ENCODE assay signal across 1 cellular context in the genomic region with DNA sequence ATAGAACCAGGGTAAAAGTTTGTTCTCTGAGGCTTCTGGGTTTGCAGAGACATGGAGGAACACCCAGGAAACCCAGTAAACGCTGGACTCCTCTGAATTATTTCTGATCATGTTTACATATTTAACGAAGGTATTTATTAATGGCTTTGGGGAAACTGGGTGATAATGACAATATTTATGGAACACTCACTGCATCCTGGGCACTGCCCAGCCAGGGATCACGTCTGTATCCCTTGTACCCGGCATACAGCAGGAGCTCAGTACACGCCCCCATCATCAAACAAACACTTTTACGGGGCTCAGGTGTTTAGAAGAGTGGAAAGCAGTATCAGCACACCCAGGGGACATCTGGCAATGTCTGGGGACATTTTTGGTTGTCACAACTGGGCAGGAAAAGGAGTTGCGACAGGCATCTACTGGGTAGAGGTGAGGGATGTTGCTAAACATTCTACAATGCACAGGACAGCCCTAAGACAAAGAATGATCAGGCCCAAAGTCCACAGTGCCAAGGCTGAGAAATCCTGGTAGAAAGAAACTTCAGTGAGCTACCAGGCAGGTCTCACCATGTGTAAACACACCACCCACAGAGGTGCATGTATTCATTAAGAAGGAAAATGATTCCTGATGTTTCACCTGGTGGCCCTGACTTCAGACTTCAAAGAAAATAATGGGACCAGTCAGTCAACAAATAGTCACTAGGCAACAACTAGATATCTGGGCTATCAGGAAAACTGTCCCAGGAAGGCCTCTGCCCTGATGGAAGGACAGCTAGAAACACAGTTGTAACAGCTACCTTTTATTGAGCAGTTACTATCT.
TF ChIP-seq lines count a peak whose summit lies in the region.

No MANE protein-coding gene starts in this region.

TF ChIP-seq in HepG2, 621 proteins besides CTCF, POLR2A, EP300 and RAD21 (continued from another document and continues in another):
- TF ChIP-seq, protein P1, sequence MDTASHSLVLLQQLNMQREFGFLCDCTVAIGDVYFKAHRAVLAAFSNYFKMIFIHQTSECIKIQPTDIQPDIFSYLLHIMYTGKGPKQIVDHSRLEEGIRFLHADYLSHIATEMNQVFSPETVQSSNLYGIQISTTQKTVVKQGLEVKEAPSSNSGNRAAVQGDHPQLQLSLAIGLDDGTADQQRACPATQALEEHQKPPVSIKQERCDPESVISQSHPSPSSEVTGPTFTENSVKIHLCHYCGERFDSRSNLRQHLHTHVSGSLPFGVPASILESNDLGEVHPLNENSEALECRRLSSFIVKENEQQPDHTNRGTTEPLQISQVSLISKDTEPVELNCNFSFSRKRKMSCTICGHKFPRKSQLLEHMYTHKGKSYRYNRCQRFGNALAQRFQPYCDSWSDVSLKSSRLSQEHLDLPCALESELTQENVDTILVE (CRISPR knock-in tag; IDR thresholded peaks at IDR 0.05) = peak; percentile 45; the same call in 1 of the 2 replicates
- TF ChIP-seq, protein P2, sequence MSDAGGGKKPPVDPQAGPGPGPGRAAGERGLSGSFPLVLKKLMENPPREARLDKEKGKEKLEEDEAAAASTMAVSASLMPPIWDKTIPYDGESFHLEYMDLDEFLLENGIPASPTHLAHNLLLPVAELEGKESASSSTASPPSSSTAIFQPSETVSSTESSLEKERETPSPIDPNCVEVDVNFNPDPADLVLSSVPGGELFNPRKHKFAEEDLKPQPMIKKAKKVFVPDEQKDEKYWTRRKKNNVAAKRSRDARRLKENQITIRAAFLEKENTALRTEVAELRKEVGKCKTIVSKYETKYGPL (CRISPR knock-in tag; IDR thresholded peaks at IDR 0.05) = no peak
- TF ChIP-seq ZNF383 (CRISPR knock-in tag; IDR thresholded peaks at IDR 0.05; ENCODE audit: borderline replicate concordance) (no peak), NFE2L2 (IDR thresholded peaks at IDR 0.05; ENCODE audit: low read length) (no peak), SMYD3 (CRISPR knock-in tag; IDR thresholded peaks at IDR 0.05) (no peak), RFX3 (CRISPR knock-in tag; IDR thresholded peaks at IDR 0.05) (peak; percentile 86), TSC22D2 (CRISPR knock-in tag; IDR thresholded peaks at IDR 0.05; ENCODE audit: borderline replicate concordance) (no peak), FLYWCH1 (CRISPR knock-in tag; IDR thresholded peaks at IDR 0.05) (no peak), ZNF350 (CRISPR knock-in tag; IDR thresholded peaks at IDR 0.05; ENCODE audit: borderline replicate concordance, low read depth) (peak; percentile 76; the same call in 1 of the 2 replicates), ZNF768 (CRISPR knock-in tag; IDR thresholded peaks at IDR 0.05) (no peak), ZNF333 (CRISPR knock-in tag; IDR thresholded peaks at IDR 0.05; ENCODE audit: borderline replicate concordance) (no peak), YY1 (IDR thresholded peaks at IDR 0.05; ENCODE audit: insufficient read depth, insufficient replicate concordance, low read depth, low read length) (no peak), ZEB1 (IDR thresholded peaks at IDR 0.05; ENCODE audit: insufficient replicate concordance, low read depth) (peak; percentile 92), TOE1 (CRISPR knock-in tag; IDR thresholded peaks at IDR 0.05) (no peak), RBAK (CRISPR knock-in tag; IDR thresholded peaks at IDR 0.05) (no peak), PAWR (CRISPR knock-in tag; IDR thresholded peaks at IDR 0.05; ENCODE audit: borderline replicate concordance) (no peak), HNRNPH1 (optimal IDR thresholded peaks at IDR 0.05; ENCODE audit: low read depth, low read length) (no peak), ZFP62 (CRISPR knock-in tag; IDR thresholded peaks at IDR 0.05) (no peak), NFYB (CRISPR knock-in tag; IDR thresholded peaks at IDR 0.05) (no peak), SMC3 (IDR thresholded peaks at IDR 0.05; ENCODE audit: low read length) (no peak), ZNF432 (CRISPR knock-in tag; IDR thresholded peaks at IDR 0.05; ENCODE audit: borderline replicate concordance) (no peak), CREM (IDR thresholded peaks at IDR 0.05) (peak; percentile 76), CREM (CRISPR knock-in tag; IDR thresholded peaks at IDR 0.05) (no peak), HOXA9 (CRISPR knock-in tag; IDR thresholded peaks at IDR 0.05; ENCODE audit: borderline replicate concordance) (no peak), ADNP (CRISPR knock-in tag; IDR thresholded peaks at IDR 0.05) (no peak), ZNF460 (CRISPR knock-in tag; IDR thresholded peaks at IDR 0.05; ENCODE audit: borderline replicate concordance) (no peak)
- TF ChIP-seq, protein P3, sequence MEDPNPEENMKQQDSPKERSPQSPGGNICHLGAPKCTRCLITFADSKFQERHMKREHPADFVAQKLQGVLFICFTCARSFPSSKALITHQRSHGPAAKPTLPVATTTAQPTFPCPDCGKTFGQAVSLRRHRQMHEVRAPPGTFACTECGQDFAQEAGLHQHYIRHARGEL (CRISPR knock-in tag; IDR thresholded peaks at IDR 0.05) = no peak
- TF ChIP-seq, protein P4, sequence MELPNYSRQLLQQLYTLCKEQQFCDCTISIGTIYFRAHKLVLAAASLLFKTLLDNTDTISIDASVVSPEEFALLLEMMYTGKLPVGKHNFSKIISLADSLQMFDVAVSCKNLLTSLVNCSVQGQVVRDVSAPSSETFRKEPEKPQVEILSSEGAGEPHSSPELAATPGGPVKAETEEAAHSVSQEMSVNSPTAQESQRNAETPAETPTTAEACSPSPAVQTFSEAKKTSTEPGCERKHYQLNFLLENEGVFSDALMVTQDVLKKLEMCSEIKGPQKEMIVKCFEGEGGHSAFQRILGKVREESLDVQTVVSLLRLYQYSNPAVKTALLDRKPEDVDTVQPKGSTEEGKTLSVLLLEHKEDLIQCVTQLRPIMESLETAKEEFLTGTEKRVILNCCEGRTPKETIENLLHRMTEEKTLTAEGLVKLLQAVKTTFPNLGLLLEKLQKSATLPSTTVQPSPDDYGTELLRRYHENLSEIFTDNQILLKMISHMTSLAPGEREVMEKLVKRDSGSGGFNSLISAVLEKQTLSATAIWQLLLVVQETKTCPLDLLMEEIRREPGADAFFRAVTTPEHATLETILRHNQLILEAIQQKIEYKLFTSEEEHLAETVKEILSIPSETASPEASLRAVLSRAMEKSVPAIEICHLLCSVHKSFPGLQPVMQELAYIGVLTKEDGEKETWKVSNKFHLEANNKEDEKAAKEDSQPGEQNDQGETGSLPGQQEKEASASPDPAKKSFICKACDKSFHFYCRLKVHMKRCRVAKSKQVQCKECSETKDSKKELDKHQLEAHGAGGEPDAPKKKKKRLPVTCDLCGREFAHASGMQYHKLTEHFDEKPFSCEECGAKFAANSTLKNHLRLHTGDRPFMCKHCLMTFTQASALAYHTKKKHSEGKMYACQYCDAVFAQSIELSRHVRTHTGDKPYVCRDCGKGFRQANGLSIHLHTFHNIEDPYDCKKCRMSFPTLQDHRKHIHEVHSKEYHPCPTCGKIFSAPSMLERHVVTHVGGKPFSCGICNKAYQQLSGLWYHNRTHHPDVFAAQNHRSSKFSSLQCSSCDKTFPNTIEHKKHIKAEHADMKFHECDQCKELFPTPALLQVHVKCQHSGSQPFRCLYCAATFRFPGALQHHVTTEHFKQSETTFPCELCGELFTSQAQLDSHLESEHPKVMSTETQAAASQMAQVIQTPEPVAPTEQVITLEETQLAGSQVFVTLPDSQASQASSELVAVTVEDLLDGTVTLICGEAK (IDR thresholded peaks at IDR 0.05) = no peak
- TF ChIP-seq, protein P4 (CRISPR knock-in tag; IDR thresholded peaks at IDR 0.05) = no peak
- TF ChIP-seq, protein P5, sequence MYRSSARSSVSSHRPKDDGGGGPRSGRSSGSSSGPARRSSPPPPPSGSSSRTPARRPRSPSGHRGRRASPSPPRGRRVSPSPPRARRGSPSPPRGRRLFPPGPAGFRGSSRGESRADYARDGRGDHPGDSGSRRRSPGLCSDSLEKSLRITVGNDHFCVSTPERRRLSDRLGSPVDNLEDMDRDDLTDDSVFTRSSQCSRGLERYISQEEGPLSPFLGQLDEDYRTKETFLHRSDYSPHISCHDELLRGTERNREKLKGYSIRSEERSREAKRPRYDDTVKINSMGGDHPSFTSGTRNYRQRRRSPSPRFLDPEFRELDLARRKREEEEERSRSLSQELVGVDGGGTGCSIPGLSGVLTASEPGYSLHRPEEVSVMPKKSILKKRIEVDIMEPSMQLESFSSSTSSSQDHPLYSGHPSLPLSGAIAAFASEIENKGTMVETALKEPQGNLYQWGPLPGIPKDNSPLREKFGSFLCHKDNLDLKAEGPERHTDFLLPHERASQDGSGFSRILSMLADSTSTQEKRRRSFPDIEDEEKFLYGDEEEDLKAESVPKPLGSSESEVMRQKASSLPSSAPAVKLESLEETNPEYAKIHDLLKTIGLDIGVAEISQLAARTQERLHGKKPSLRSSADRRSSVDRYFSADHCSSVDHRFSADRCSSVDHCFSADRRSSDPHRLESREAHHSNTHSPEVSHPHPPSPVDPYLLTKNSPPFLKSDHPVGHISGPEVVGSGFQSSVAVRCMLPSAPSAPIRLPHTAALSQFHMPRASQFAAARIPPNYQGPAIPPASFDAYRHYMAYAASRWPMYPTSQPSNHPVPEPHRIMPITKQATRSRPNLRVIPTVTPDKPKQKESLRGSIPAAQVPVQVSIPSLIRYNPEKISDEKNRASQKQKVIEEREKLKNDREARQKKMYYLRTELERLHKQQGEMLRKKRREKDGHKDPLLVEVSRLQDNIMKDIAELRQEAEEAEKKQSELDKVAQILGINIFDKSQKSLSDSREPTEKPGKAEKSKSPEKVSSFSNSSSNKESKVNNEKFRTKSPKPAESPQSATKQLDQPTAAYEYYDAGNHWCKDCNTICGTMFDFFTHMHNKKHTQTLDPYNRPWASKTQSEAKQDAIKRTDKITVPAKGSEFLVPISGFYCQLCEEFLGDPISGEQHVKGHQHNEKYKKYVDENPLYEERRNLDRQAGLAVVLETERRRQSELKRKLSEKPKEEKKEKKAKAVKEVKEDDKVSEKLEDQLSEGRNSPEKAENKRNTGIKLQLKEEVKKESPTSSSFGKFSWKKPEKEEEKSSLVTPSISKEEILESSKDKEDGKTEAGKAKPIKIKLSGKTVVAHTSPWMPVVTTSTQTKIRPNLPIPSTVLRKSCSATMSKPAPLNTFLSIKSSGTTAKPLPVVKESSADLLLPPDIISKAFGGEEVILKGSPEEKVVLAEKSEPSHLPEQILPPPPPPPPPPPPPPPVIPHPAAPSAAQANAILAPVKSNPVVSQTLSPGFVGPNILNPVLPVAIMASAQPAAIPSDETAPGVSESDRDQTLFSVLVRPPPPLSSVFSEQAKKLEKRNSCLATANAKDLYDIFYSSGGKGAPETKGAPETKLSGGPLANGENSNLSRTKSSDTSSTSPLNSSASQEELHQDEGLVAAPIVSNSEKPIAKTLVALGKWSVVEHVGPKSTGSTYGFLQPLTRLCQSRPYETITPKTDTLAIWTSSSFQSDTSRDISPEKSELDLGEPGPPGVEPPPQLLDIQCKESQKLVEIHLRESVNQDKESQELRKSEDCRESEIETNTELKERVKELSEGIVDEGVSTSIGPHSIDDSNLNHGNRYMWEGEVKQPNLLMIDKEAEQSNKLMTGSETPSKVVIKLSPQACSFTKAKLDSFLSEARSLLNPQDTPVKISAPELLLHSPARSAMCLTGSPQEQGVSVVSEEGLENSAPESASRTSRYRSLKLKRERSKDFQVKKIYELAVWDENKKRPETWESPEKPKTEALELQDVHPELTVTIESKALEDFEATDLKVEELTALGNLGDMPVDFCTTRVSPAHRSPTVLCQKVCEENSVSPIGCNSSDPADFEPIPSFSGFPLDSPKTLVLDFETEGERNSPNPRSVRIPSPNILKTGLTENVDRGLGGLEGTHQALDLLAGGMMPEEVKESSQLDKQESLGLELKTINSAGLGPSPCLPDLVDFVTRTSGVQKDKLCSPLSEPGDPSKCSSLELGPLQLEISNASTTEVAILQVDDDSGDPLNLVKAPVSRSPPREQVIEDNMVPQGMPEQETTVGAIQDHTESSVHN (CRISPR knock-in tag; IDR thresholded peaks at IDR 0.05) = no peak
- TF ChIP-seq, protein P6, sequence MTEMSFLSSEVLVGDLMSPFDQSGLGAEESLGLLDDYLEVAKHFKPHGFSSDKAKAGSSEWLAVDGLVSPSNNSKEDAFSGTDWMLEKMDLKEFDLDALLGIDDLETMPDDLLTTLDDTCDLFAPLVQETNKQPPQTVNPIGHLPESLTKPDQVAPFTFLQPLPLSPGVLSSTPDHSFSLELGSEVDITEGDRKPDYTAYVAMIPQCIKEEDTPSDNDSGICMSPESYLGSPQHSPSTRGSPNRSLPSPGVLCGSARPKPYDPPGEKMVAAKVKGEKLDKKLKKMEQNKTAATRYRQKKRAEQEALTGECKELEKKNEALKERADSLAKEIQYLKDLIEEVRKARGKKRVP (CRISPR knock-in tag; IDR thresholded peaks at IDR 0.05) = 0 out of 4 replicates have a peak, but pooled peaks of 1 of the 2 experiments have one; percentile 59
- TF ChIP-seq, protein P7, sequence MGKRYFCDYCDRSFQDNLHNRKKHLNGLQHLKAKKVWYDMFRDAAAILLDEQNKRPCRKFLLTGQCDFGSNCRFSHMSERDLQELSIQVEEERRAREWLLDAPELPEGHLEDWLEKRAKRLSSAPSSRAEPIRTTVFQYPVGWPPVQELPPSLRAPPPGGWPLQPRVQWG (CRISPR knock-in tag; IDR thresholded peaks at IDR 0.05; ENCODE audit: borderline replicate concordance, low read depth) = no peak
